ENCODE assay signal across 9 cellular contexts in genomic region chr11:102139081-102139498, GRCh38. TPM values are rescaled to one million over a fixed set of nuclear protein-coding genes. Genes with fewer than 3 reads are reported as not detected.
DNase-seq lines count a peak whose midpoint lies in the region; ATAC-seq lines count a peak whose summit lies in the region.
"Had no signal": no experiment of that assay in that cellular context is flagged by ENCODE, and none has a peak within 500 bp of the region (broad histone marks: within the 10 kb centered on the region; RNA-seq: fewer than 3 reads in every experiment).

No MANE protein-coding gene starts in this region.

- H3K27me3 Mint-ChIP-seq in activated T-cell treated with anti-CD3 and anti-CD28 coated beads, Interleukin-2, amount 50 U/mL, for 72 hours (ENCODE audit: low read depth): peaks cover 11% of the 10 kb centered on the region

- no peak overlapping the region for H3K4me3 Mint-ChIP-seq in activated T-cell treated with anti-CD3 and anti-CD28 coated beads, Interleukin-2, amount 50 U/mL, for 72 hours

- intact Hi-C loops in left cardiac atrium (cut with DNase I): no loop called here

- no peaks in the 10 kb centered on the region for H3K4me1 Mint-ChIP-seq in activated T-cell treated with anti-CD3 and anti-CD28 coated beads, Interleukin-2, amount 50 U/mL, for 72 hours (ENCODE audit: low read depth)

- ATAC-seq in left cardiac atrium (peak; percentile 84 to 92), GM21529 (IDR thresholded peaks at IDR 0.05; ENCODE audit: unreplicated experiment) (no peak), GM19467 (IDR thresholded peaks at IDR 0.05; ENCODE audit: unreplicated experiment) (no peak)
- ATAC-seq in activated T-cell treated with anti-CD3 and anti-CD28 coated beads, Interleukin-2, amount 50 U/mL, for 72 hours (replicated peaks in 1 of 2): no peak

- H3K9me3 Mint-ChIP-seq in activated T-cell treated with anti-CD3 and anti-CD28 coated beads, Interleukin-2, amount 50 U/mL, for 72 hours: no peaks in the 10 kb centered on the region

- peak; percentile 57 for DNase-seq in GM04504 (ENCODE audit: low read depth)
- peak; percentile 73 for DNase-seq in amniotic stem cell (lab: John Stamatoyannopoulos, UW)
- no peak for DNase-seq in left cardiac atrium
- DNase-seq in renal cortical epithelial cell (ENCODE audit: low read depth): peak; percentile 63
- no peak for DNase-seq in SKM-1 (lab: John Stamatoyannopoulos, UW; ENCODE audit: unreplicated experiment)
- no peak for DNase-seq in activated T-cell treated with anti-CD3 and anti-CD28 coated beads, Interleukin-2, amount 50 U/mL, for 72 hours
- DNase-seq: DMS 273 treated with DMSO at 0.1 percent for 48 hours had no signal

- H3K27ac Mint-ChIP-seq in activated T-cell treated with anti-CD3 and anti-CD28 coated beads, Interleukin-2, amount 50 U/mL, for 72 hours: no peak overlapping the region

- H3K36me3 Mint-ChIP-seq in activated T-cell treated with anti-CD3 and anti-CD28 coated beads, Interleukin-2, amount 50 U/mL, for 72 hours (ENCODE audit: insufficient read depth in 2 of 2): no peaks in the 10 kb centered on the region

RNA-seq across cellular contexts. Expression of gene YAP1, which starts 28.8 kb away (rescaled TPM):
- total RNA-seq in left cardiac atrium: 10 to 100 TPM; 59.1 to 67.5 TPM
- 98.1 and 219 TPM in 2 replicates for total RNA-seq in renal cortical epithelial cell
- under 1 TPM; 0.22 to 0.63 TPM for total RNA-seq in activated T-cell treated with anti-CD3 and anti-CD28 coated beads, Interleukin-2, amount 50 U/mL, for 72 hours

Comparison
In these comparisons a context has a peak if more than half of its experiments do, and no peak if none do; other contexts are left out.
1. DNase-seq: peak in GM04504 (single experiment), amniotic stem cell (single experiment) and renal cortical epithelial cell (single experiment); none in left cardiac atrium (single experiment), SKM-1 (single experiment) and activated T-cell treated with anti-CD3 and anti-CD28 coated beads, Interleukin-2, amount 50 U/mL, for 72 hours (0 of 2).
2. ATAC-seq: peak in left cardiac atrium (2 of 2); none in GM21529 (single experiment), activated T-cell treated with anti-CD3 and anti-CD28 coated beads, Interleukin-2, amount 50 U/mL, for 72 hours (0 of 2) and GM19467 (single experiment).
3. RNA of gene YAP1, which starts 28.8 kb away (total RNA-seq): 98.1 to 219 TPM in renal cortical epithelial cell and 59.1 to 67.5 TPM in left cardiac atrium; 0.22 to 0.63 TPM in activated T-cell treated with anti-CD3 and anti-CD28 coated beads, Interleukin-2, amount 50 U/mL, for 72 hours; every median in the first group is over 10 times any median in the second.